2 cellular contexts compared by ENCODE assay signal in the genomic region with DNA sequence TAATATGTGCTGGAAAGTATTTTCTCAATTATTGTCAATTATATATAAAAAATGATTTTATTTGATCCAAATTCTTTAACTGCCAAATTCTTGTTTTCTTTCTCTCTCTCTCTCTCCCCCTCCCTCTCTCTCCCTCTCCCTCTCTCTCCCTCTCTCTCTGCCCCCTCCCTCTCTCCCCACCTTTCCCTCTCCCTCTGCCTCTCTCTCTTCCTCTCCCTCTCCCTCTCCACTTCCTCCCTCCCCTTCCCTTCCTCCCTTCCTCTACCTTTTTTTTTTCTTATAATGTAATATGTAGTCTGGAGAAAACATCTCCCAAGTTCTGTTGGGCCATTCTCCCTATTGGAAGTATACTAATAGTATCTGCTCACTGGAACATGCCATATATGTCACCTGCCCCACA.
TF ChIP-seq lines count a peak whose summit lies in the region.

No MANE protein-coding gene starts in this region.

TF ChIP-seq in HepG2, 621 proteins besides CTCF, POLR2A, EP300 and RAD21:
- TF ChIP-seq SMAD1 (CRISPR knock-in tag; IDR thresholded peaks at IDR 0.05; ENCODE audit: borderline replicate concordance, low read depth) (no peak), ZNF605 (CRISPR knock-in tag; IDR thresholded peaks at IDR 0.05) (no peak), HNRNPK (IDR thresholded peaks at IDR 0.05; ENCODE audit: low read depth, low read length, poor library complexity, severe bottlenecking) (peak; percentile 99), PCBP1 (IDR thresholded peaks at IDR 0.05; ENCODE audit: borderline replicate concordance, low read depth, low read length) (0 out of 2 replicates have a peak, but pooled peaks have one; percentile 44)

TF ChIP-seq in K562, 482 proteins besides CTCF, POLR2A, EP300 and RAD21:
- no peak for TF ChIP-seq BRD9 (IDR thresholded peaks at IDR 0.05; ENCODE audit: low read depth, partially characterized antibody)
- 0 out of 2 replicates have a peak, but pooled peaks have one; percentile 23 for TF ChIP-seq CC2D1A (IDR thresholded peaks at IDR 0.05)
- TF ChIP-seq RB1 (IDR thresholded peaks at IDR 0.05; ENCODE audit: low read depth) = no peak
- no peak for TF ChIP-seq ESRRA (IDR thresholded peaks at IDR 0.05; ENCODE audit: borderline replicate concordance, low read depth)
- TF ChIP-seq GATAD2B (IDR thresholded peaks at IDR 0.05; ENCODE audit: borderline replicate concordance) = no peak
- TF ChIP-seq, protein P1, sequence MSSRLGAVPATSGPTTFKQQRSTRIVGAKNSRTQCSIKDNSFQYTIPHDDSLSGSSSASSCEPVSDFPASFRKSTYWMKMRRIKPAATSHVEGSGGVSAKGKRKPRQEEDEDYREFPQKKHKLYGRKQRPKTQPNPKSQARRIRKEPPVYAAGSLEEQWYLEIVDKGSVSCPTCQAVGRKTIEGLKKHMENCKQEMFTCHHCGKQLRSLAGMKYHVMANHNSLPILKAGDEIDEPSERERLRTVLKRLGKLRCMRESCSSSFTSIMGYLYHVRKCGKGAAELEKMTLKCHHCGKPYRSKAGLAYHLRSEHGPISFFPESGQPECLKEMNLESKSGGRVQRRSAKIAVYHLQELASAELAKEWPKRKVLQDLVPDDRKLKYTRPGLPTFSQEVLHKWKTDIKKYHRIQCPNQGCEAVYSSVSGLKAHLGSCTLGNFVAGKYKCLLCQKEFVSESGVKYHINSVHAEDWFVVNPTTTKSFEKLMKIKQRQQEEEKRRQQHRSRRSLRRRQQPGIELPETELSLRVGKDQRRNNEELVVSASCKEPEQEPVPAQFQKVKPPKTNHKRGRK (tag; IDR thresholded peaks at IDR 0.05) = 0 out of 2 replicates have a peak, but pooled peaks have one; percentile 26
- TF ChIP-seq CLOCK (CRISPR knock-in tag; IDR thresholded peaks at IDR 0.05; ENCODE audit: borderline replicate concordance) = no peak
- TF ChIP-seq BACH1 (tag; IDR thresholded peaks at IDR 0.05) = no peak
- no peak for TF ChIP-seq BCOR (IDR thresholded peaks at IDR 0.05)
- no peak for TF ChIP-seq GABPB1 (CRISPR knock-in tag; IDR thresholded peaks at IDR 0.05)
- no peak for TF ChIP-seq ZNF407 (IDR thresholded peaks at IDR 0.05; ENCODE audit: low read depth)
- 0 out of 2 replicates have a peak, but pooled peaks have one; percentile 3 for TF ChIP-seq RBFOX2 (IDR thresholded peaks at IDR 0.05; ENCODE audit: low read depth, low read length)
- TF ChIP-seq ZBTB11 (CRISPR knock-in tag; IDR thresholded peaks at IDR 0.05) = no peak
- TF ChIP-seq, protein P2, sequence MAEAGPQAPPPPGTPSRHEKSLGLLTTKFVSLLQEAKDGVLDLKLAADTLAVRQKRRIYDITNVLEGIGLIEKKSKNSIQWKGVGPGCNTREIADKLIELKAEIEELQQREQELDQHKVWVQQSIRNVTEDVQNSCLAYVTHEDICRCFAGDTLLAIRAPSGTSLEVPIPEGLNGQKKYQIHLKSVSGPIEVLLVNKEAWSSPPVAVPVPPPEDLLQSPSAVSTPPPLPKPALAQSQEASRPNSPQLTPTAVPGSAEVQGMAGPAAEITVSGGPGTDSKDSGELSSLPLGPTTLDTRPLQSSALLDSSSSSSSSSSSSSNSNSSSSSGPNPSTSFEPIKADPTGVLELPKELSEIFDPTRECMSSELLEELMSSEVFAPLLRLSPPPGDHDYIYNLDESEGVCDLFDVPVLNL (CRISPR knock-in tag; IDR thresholded peaks at IDR 0.05; ENCODE audit: low read depth) = no peak
- TF ChIP-seq, protein P3, sequence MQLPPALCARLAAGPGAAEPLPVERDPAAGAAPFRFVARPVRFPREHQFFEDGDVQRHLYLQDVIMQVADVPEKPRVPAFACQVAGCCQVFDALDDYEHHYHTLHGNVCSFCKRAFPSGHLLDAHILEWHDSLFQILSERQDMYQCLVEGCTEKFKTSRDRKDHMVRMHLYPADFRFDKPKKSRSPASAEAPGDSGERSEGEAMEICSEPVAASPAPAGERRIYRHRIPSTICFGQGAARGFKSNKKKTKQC (CRISPR knock-in tag; IDR thresholded peaks at IDR 0.05) = no peak
- TF ChIP-seq, protein P4, sequence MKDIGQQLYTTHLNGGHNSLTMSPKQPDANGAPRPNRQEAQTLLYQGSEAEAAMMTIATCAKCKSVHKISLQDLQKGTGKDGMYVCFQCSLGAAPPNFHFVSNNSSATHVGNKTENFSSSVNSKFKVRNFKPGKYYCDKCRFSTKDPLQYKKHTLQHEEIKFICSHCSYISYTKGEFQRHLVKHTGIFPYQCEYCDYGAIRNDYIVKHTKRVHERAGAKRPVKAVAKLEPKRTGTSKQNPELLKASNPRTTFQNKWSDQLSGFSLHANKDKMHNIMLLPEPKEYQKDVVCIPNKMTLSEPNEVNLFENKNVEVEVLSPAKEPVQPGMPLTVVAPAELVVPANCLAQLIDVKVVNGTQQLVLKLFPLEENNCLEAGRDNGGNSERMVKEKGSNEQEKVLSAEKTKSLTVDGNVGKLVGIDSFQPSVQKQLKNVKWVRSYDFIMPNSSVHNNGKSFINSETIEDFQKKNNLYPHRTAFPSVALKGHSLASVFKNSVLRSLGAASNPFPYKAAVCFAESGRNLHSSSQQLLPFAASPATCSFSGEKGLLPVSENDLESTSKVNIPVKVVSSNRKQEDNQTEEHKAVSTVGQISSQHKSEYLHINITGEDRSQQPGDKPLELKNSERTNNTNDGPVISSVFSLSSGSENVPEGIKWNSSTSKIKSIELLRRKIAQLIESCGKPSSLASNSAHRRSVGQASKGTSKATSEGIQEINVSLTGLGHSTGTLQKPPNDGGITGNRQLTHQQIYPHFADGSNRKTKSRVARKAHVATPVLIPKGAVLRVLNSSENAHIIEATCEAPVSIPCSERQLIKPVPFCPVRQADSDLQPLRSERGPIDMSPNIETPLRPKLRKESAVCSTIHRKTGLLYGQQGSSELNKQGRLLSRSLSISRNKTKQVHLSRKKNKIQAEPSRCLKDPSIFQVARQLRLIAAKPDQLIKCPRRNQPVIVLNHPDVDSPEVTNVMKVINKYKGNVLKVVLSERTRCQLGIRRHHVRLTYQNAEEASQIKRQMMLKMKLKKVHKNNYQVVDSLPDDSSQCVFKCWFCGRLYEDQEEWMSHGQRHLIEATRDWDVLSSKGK (CRISPR knock-in tag; IDR thresholded peaks at IDR 0.05) = no peak
- peak; percentile 42 for TF ChIP-seq HNRNPK (IDR thresholded peaks at IDR 0.05; ENCODE audit: low read depth, low read length, poor library complexity, severe bottlenecking)
- TF ChIP-seq CREM (IDR thresholded peaks at IDR 0.05; ENCODE audit: low read depth) = no peak
- TF ChIP-seq PCBP2 (IDR thresholded peaks at IDR 0.05; ENCODE audit: low read depth, low read length, poor library complexity, severe bottlenecking) = peak; percentile 85
- TF ChIP-seq TAF7 (tag; IDR thresholded peaks at IDR 0.05) = no peak
TF ChIP-seq in K562: peak in this region for 5.
